In genomic region chr12:79415296-79415695, GRCh38 we compare ENCODE assay signal across 20 cellular contexts.
DNase-seq lines count a peak whose midpoint lies in the region; ATAC-seq and TF ChIP-seq lines count a peak whose summit lies in the region.
"Had no signal": no experiment of that assay in that cellular context is flagged by ENCODE, and none has a peak within 500 bp of the region (broad histone marks: within the 10 kb centered on the region; RNA-seq: fewer than 3 reads in every experiment).

No MANE protein-coding gene starts in this region.

- no peak overlapping the region for H2AFZ ChIP-seq in PC-3 (ENCODE audit: low read length)

- WGBS in prostate gland = 40% methylated on average over 2 of the region's 2 CpGs

- H3K36me3 Mint-ChIP-seq in Calu3 (ENCODE audit: insufficient read depth, unreplicated experiment) = peaks cover 8% of the 10 kb centered on the region
- H3K36me3 Mint-ChIP-seq: brain had no signal

- H4K20me1 ChIP-seq in PC-3 (ENCODE audit: low read length) = no peaks in the 10 kb centered on the region

- H3K4me2 ChIP-seq in PC-3 (ENCODE audit: low read length) = peak overlapping the region; percentile 71

- H3K4me3 ChIP-seq in PC-3 (ENCODE audit: low read length) (peak overlapping the region; percentile 10; the same call in 1 of the 2 replicates), prostate gland (no peak overlapping the region)
- H3K4me3 ChIP-seq: K562 had no signal

- POLR2A ChIA-PET in PC-3 (lab: Charles Lee; ENCODE audit: unreplicated experiment) = interaction anchor here (0.7 kb wide), 1 partner anchor 15 kb away, joined by 4 read pairs; no protein-coding TSS in a partner anchor

- no peaks in the 10 kb centered on the region for H3K9me2 ChIP-seq in PC-3 (replicated peaks; ENCODE audit: low read length)

- no peaks in the 10 kb centered on the region for H3K79me2 ChIP-seq in PC-3 (ENCODE audit: low read length)

- H3K4me3 Mint-ChIP-seq in Calu3 (ENCODE audit: low read depth, unreplicated experiment) = no peak overlapping the region
- H3K4me3 Mint-ChIP-seq: activated naive CD8-positive, alpha-beta T cell treated with anti-CD3 and anti-CD28 coated beads, Interleukin-2, amount 50 U/mL, for 24 hours; HFFc6 had no signal

- H3K36me3 ChIP-seq in PC-3 (ENCODE audit: low read depth, low read length) (no peaks in the 10 kb centered on the region), prostate gland (no peaks in the 10 kb centered on the region)

- peaks cover 62% of the 10 kb centered on the region for H3K4me1 Mint-ChIP-seq in Calu3 (ENCODE audit: low read depth, unreplicated experiment)
- H3K4me1 Mint-ChIP-seq: activated naive CD8-positive, alpha-beta T cell treated with anti-CD3 and anti-CD28 coated beads, Interleukin-2, amount 50 U/mL, for 24 hours had no signal

- CTCF ChIA-PET in Calu3 (lab: Charles Lee) (interaction anchor here (1.0 to 1.9 kb wide), 3 partner anchors 116 to 322 kb away, joined by 3 to 6 read pairs (median 5); no protein-coding TSS in a partner anchor), PC-3 (lab: Charles Lee) (interaction anchor here (0.9 kb wide), 1 partner anchor 132 kb away, joined by 3 read pairs; no protein-coding TSS in a partner anchor)

- H3K27me3 ChIP-seq in PC-3 (ENCODE audit: low read length) (no peaks in the 10 kb centered on the region), prostate gland (replicated peaks; ENCODE audit: insufficient read depth) (no peaks in the 10 kb centered on the region)

- H3K27me3 Mint-ChIP-seq in Calu3 (ENCODE audit: unreplicated experiment) = no peaks in the 10 kb centered on the region
- H3K27me3 Mint-ChIP-seq: activated naive CD8-positive, alpha-beta T cell treated with anti-CD3 and anti-CD28 coated beads, Interleukin-2, amount 50 U/mL, for 24 hours; brain had no signal

- peak overlapping the region; percentile 93 for H3K27ac Mint-ChIP-seq in Calu3 (ENCODE audit: unreplicated experiment)
- H3K27ac Mint-ChIP-seq: activated naive CD8-positive, alpha-beta T cell treated with anti-CD3 and anti-CD28 coated beads, Interleukin-2, amount 50 U/mL, for 24 hours had no signal

- no peak overlapping the region for H3K9ac ChIP-seq in PC-3 (ENCODE audit: low read length)

- H3K4me1 ChIP-seq in PC-3 (ENCODE audit: insufficient read depth, low read length) = peaks cover 57% of the 10 kb centered on the region
- peaks cover 11% of the 10 kb centered on the region for H3K4me1 ChIP-seq in prostate gland (replicated peaks)

- no peak for DNase-seq in Calu3
- no peak for DNase-seq in PC-3
- DNase-seq in fibroblast of peridontal ligament (ENCODE audit: extremely low read depth) = peak; percentile 33
- DNase-seq in prostate gland (ENCODE audit: low spot score) = no peak
- DNase-seq in kidney tubule cell (ENCODE audit: low spot score) = no peak
- no peak for DNase-seq in 8988T
- no peak for DNase-seq in activated CD4-positive, alpha-beta T cell treated with anti-CD3 and anti-CD28 coated beads for 4 hours
- DNase-seq in DMS153 (lab: John Stamatoyannopoulos, UW) = no peak
- DNase-seq: activated CD8-positive, alpha-beta memory T cell treated with anti-CD3 and anti-CD28 coated beads for 24 hours; activated gamma-delta T cell; activated naive CD8-positive, alpha-beta T cell treated with anti-CD3 and anti-CD28 coated beads, Interleukin-2, amount 50 U/mL, for 24 hours; activated T-cell treated with anti-CD3 and anti-CD28 coated beads, Interleukin-2, amount 50 U/mL, for 1 hour; erythroblast; foreskin melanocyte; HFFc6; NCI-H1436; NK-92 treated with Interleukin-12 subunit alpha and Interleukin-12 subunit beta, amount 100 ng/mL, for 24 hours had no signal

- no TSS peak for BruUV-seq in Calu3 (replicated peaks; lab: Mats Ljungman, UMichigan)
- no TSS peak for BruUV-seq in PC-3 (replicated peaks; lab: Mats Ljungman, UMichigan)

- H3F3A ChIP-seq in PC-3 (ENCODE audit: low read length, unreplicated experiment) = peaks cover 5% of the 10 kb centered on the region

- H3K9me3 ChIP-seq in PC-3 (ENCODE audit: low read length) (no peaks in the 10 kb centered on the region), prostate gland (no peaks in the 10 kb centered on the region)

- H3K27ac ChIP-seq in PC-3 (ENCODE audit: low read length) (peak overlapping the region; percentile 70), prostate gland (peak overlapping the region; percentile 12 to 62)
- H3K27ac ChIP-seq: C4-2B had no signal

- no peaks in the 10 kb centered on the region for H3K9me3 Mint-ChIP-seq in Calu3 (ENCODE audit: low read depth, unreplicated experiment)
- H3K9me3 Mint-ChIP-seq: activated naive CD8-positive, alpha-beta T cell treated with anti-CD3 and anti-CD28 coated beads, Interleukin-2, amount 50 U/mL, for 24 hours; brain; HFFc6 had no signal

- no peak for TF ChIP-seq POLR2A in prostate gland (IDR thresholded peaks at IDR 0.05)

- ATAC-seq in PC-3 = no peak
- ATAC-seq: activated naive CD8-positive, alpha-beta T cell treated with anti-CD3 and anti-CD28 coated beads, Interleukin-2, amount 50 U/mL, for 24 hours; K562 had no signal

- intact Hi-C loops in Calu3 (cut with micrococcal nuclease; ENCODE audit: unreplicated experiment) = loop anchor here (2.0 kb wide), 1 partner anchor 272 kb away; no protein-coding TSS in a partner anchor
- intact Hi-C loops in PC-3 (cut with micrococcal nuclease) = no loop called here
- intact Hi-C loops in prostate gland (cut with DNase I) = loop anchor here (10.0 kb wide), 1 partner anchor 860 kb away; no protein-coding TSS in a partner anchor

- TF ChIP-seq CTCF in Calu3 (IDR thresholded peaks at IDR 0.05; ENCODE audit: unreplicated experiment) (no peak), PC-3 (conservative IDR thresholded peaks at IDR 0.05; ENCODE audit: low read depth, low read length) (no peak), prostate gland (IDR thresholded peaks at IDR 0.05) (no peak)
